In the genomic region with DNA sequence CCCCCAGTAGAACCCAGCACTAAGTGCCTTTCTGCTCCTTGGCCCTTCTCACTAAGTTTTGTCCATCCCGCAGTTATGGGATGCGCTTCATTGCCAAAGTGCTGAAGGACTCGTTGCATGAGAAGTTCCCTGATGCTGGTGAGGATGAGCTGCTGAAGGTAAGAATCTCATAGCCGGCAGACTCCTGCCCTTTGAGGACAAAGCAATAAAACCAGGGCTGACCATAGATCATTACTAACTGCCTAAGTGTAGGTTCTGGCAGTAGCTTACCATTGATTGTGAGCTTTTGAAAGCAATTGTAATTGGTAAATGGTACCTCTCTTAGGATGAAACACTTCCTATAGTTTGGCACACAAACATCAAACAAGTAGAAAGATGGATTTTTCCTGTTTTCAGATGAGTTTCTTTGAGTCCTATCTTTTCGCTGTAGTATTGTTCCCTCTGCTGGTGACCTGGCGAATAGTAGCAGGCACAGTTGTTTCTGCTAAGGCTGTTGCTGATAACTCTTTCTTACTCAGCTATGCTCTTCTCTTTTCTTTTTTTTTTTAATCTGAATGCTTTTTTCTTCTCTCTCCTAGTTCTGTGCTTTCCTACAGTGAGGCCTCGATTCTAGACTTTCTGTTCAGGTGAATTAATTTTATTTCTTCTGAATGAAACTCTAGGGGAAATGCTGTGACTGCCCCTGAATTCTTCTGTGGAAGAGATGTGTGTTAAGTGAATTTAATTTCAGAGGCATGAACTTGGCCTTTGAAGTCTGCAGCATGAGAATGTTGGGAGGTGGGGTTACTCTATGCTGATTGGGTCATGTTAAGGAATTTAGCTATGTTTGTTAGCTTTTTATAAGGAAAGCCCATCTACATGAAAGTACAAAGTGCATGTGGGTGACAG, we compare ENCODE assay signal across 8 cellular contexts. TPM values are rescaled to one million over a fixed set of nuclear protein-coding genes. Genes with fewer than 3 reads are reported as not detected.
DNase-seq lines count a peak whose midpoint lies in the region; TF ChIP-seq lines count a peak whose summit lies in the region.

No MANE protein-coding gene starts in this region.

- no peaks in the 10 kb centered on the region for H3K9me3 Mint-ChIP-seq in activated CD4-positive, alpha-beta memory T cell treated with anti-CD3 and anti-CD28 coated beads, Interleukin-2, amount 10 ng/mL, durations not matched to agents 7 days and 5 days

- H3K27me3 Mint-ChIP-seq in activated CD4-positive, alpha-beta memory T cell treated with anti-CD3 and anti-CD28 coated beads, Interleukin-2, amount 10 ng/mL, durations not matched to agents 7 days and 5 days = no peaks in the 10 kb centered on the region

- TF ChIP-seq CTCF in tibial nerve (IDR thresholded peaks at IDR 0.05) = peak; percentile 68 to 84 (median 70)

- H3K27me3 ChIP-seq in tibial nerve = no peaks in the 10 kb centered on the region

- H3K4me1 Mint-ChIP-seq in activated CD4-positive, alpha-beta memory T cell treated with anti-CD3 and anti-CD28 coated beads, Interleukin-2, amount 10 ng/mL, durations not matched to agents 7 days and 5 days = peaks cover 49% of the 10 kb centered on the region

- CTCF ChIA-PET in activated CD4-positive, alpha-beta memory T cell treated with anti-CD3 and anti-CD28 coated beads, Interleukin-2, amount 10 ng/mL, durations not matched to agents 7 days and 5 days (lab: Charles Lee) = interaction anchor here (0.6 to 6.2 kb wide), 30 partner anchors 12 to 403 kb away, joined by 3 to 107 read pairs (median 4); partner anchors contain the start of genes BLM and IQGAP1

- no peak overlapping the region for H3K4me3 ChIP-seq in tibial nerve

- POLR2A ChIA-PET in activated CD4-positive, alpha-beta memory T cell treated with anti-CD3 and anti-CD28 coated beads, Interleukin-2, amount 10 ng/mL, durations not matched to agents 7 days and 5 days (lab: Charles Lee) = interaction anchor here (0.6 to 2.3 kb wide), 9 partner anchors 12 to 576 kb away, joined by 3 to 9 read pairs (median 3); partner anchors contain the start of gene IQGAP1

- TF ChIP-seq POLR2A in erythroblast (IDR thresholded peaks at IDR 0.05; ENCODE audit: low read length) (no peak), tibial nerve (IDR thresholded peaks at IDR 0.05) (no peak)

- H3K4me3 Mint-ChIP-seq in activated CD4-positive, alpha-beta memory T cell treated with anti-CD3 and anti-CD28 coated beads, Interleukin-2, amount 10 ng/mL, durations not matched to agents 7 days and 5 days = no peak overlapping the region

- H3K4me1 ChIP-seq in tibial nerve = peaks cover 0 to 12% (median 0%) of the 10 kb centered on the region in 4 donors

- peaks cover 9 to 94% (median 25%) of the 10 kb centered on the region in 3 donors for H3K36me3 ChIP-seq in tibial nerve

- WGBS in tibial nerve, 2 donors = 46 to 48% methylated on average over 7 of the region's 7 CpGs

- DNase-seq in activated CD8-positive, alpha-beta memory T cell treated with anti-CD3 and anti-CD28 coated beads for 24 hours = peak; percentile 62
- no peak for DNase-seq in activated CD8-positive, alpha-beta memory T cell treated with anti-CD3 and anti-CD28 coated beads, Interleukin-2, amount 50 U/mL, for 48 hours
- DNase-seq in NCI-H446 (lab: John Stamatoyannopoulos, UW) = peak; percentile 11 to 39
- peak; percentile 53 for DNase-seq in activated CD4-positive, alpha-beta memory T cell treated with anti-CD3 and anti-CD28 coated beads, Interleukin-2, amount 10 ng/mL, durations not matched to agents 7 days and 5 days
- DNase-seq in erythroblast (lab: John Stamatoyannopoulos, UW) = peak; percentile 61 to 71
- peak; percentile 64 for DNase-seq in myocyte (ENCODE audit: low read depth)
- peak; percentile 21 to 66 for DNase-seq in tibial nerve (ENCODE audit: low spot score in 2 of 2)
- DNase-seq in NCI-H1930 (lab: John Stamatoyannopoulos, UW) = no peak

- peak overlapping the region; percentile 23 for H3K27ac Mint-ChIP-seq in activated CD4-positive, alpha-beta memory T cell treated with anti-CD3 and anti-CD28 coated beads, Interleukin-2, amount 10 ng/mL, durations not matched to agents 7 days and 5 days

- H3K9me3 ChIP-seq in tibial nerve = no peaks in the 10 kb centered on the region

- peaks cover 91% of the 10 kb centered on the region for H3K36me3 Mint-ChIP-seq in activated CD4-positive, alpha-beta memory T cell treated with anti-CD3 and anti-CD28 coated beads, Interleukin-2, amount 10 ng/mL, durations not matched to agents 7 days and 5 days (ENCODE audit: low read depth)

- H3K27ac ChIP-seq in tibial nerve = peak overlapping the region in 3 of 4 donors; percentile 10 to 69 (median 64)

- no peak for TF ChIP-seq EP300 in tibial nerve (IDR thresholded peaks at IDR 0.05)

RNA-seq across cellular contexts. Expression of gene CRTC3, which starts 47.4 kb away (rescaled TPM):
- total RNA-seq in activated CD4-positive, alpha-beta memory T cell treated with anti-CD3 and anti-CD28 coated beads, Interleukin-2, amount 10 ng/mL, durations not matched to agents 7 days and 5 days = 10 to 100 TPM; 86.0 to 89.3 TPM
- total RNA-seq in myocyte (17.6 and 19.1 TPM in 2 replicates), tibial nerve (10 to 100 TPM; 52.7 to 63.7 (median 60.6) TPM)
- 23.8 TPM for polyA plus RNA-seq in myocyte (2012)

Comparison
In these comparisons a context has a peak if more than half of its experiments do, and no peak if none do; other contexts are left out.
1. DNase-seq: peak in activated CD8-positive, alpha-beta memory T cell treated with anti-CD3 and anti-CD28 coated beads for 24 hours (single experiment), NCI-H446 (2 of 2), activated CD4-positive, alpha-beta memory T cell treated with anti-CD3 and anti-CD28 coated beads, Interleukin-2, amount 10 ng/mL, durations not matched to agents 7 days and 5 days (single experiment), erythroblast (2 of 2), myocyte (single experiment) and tibial nerve (2 of 2); none in activated CD8-positive, alpha-beta memory T cell treated with anti-CD3 and anti-CD28 coated beads, Interleukin-2, amount 50 U/mL, for 48 hours (single experiment) and NCI-H1930 (0 of 2).